Comparison of ENCODE assay signal across 9 cellular contexts in the genomic region with DNA sequence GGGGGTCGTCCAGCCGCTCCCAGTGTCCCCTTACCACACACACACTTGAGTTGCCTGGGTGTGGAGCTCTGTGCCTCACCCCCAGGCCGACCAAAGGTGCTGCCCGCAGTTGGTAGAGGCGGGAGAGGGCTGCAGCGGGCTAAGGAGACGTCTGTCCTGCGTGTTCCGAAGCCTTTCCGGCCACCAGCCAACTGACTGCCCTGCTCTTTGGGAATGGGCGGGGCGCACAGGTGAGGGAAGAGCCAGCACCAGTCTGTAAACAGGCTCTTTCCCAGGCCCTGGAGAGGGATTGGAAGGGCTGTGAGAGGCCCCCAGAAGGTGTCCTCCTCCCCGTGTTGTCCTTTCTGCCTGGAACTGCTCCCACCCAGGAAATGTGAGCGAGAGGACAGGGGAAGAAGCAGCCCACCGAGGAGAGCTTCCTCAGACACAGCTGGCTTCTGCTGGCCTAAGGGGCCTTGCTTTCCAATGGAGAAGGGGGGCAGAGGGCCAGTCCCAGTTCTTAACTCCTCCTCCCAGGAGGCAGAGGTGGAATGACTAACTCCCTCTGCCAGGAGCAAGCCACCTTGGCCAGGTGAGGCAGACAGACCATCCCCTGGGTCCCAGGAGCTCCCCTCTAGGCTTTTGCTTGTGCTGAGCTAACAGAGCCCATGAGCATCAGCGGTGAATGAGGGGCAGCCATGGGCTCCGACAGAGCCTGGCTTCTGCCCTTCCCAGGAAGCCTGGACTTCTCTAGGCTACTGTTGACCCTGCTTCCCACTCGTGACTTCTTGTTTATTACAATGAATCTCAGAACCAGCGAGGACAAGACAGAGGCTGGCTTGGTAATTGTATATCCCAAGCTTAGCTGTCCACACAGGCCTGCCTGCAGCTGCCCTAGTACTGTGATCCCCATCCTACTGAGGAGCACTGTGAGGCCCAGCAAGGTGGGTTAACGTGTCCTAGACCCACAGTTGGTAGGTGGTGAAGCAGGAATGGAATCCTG.
A peak's percentile ranks its signal among the peaks of the same experiment; 100 is the strongest.
DNase-seq lines count a peak whose midpoint lies in the region; ATAC-seq, FAIRE-seq and TF ChIP-seq lines count a peak whose summit lies in the region.
"Had no signal": no experiment of that assay in that cellular context is flagged by ENCODE, and none has a peak within 500 bp of the region (broad histone marks: within the 10 kb centered on the region; RNA-seq: fewer than 3 reads in every experiment).

No MANE protein-coding gene starts in this region.

- no peak for DNase-seq in activated T-cell treated with anti-CD3 and anti-CD28 coated beads, Interleukin-2, amount 50 U/mL, for 72 hours
- DNase-seq in activated T-cell treated with anti-CD3 and anti-CD28 coated beads, Interleukin-2, amount 50 U/mL, for 1 hour: no peak
- DNase-seq in keratinocyte (ENCODE audit: low read depth, low spot score): no peak
- DNase-seq in SKM-1 (lab: John Stamatoyannopoulos, UW; ENCODE audit: unreplicated experiment): no peak
- no peak for DNase-seq in COLO829 (ENCODE audit: low spot score)
- DNase-seq in central memory CD4-positive, alpha-beta T cell: no peak
- DNase-seq: activated CD4-positive, alpha-beta T cell treated with anti-CD3 and anti-CD28 coated beads for 4 hours had no signal

- H4K20me1 ChIP-seq in keratinocyte (ENCODE audit: control insufficient read depth, extremely low read depth, insufficient read depth, low read length): no peaks in the 10 kb centered on the region

- H3K27ac ChIP-seq in angular gyrus (ENCODE audit: low read depth, low read length) (peak overlapping the region; percentile 44), keratinocyte (ENCODE audit: control insufficient read depth, insufficient read depth, low read length) (peak overlapping the region; percentile 49), thymus (ENCODE audit: low read depth) (no peak overlapping the region)

- ATAC-seq in activated T-cell treated with anti-CD3 and anti-CD28 coated beads, Interleukin-2, amount 50 U/mL, for 72 hours (replicated peaks in 1 of 2): no peak

- H3K4me3 Mint-ChIP-seq in activated T-cell treated with anti-CD3 and anti-CD28 coated beads, Interleukin-2, amount 50 U/mL, for 72 hours: peak overlapping the region; percentile 49 to 66

- 73% methylated on average over 20 of the region's 20 CpGs for WGBS in thymus

- H3K36me3 Mint-ChIP-seq in activated T-cell treated with anti-CD3 and anti-CD28 coated beads, Interleukin-2, amount 50 U/mL, for 72 hours (ENCODE audit: insufficient read depth in 2 of 2): no peaks in the 10 kb centered on the region

- no peaks in the 10 kb centered on the region for H3K9me1 ChIP-seq in keratinocyte (ENCODE audit: control insufficient read depth, extremely low read depth, insufficient read depth, low read length)

- H3K9me3 Mint-ChIP-seq in activated T-cell treated with anti-CD3 and anti-CD28 coated beads, Interleukin-2, amount 50 U/mL, for 72 hours: no peaks in the 10 kb centered on the region

- peak overlapping the region; percentile 59 to 70 (median 67) for H3K4me3 ChIP-seq in keratinocyte (ENCODE audit: control insufficient read depth in 2 of 3, extremely low read depth in 1 of 3, insufficient read depth in 2 of 3, low read depth in 1 of 3, low read length in 3 of 3)
- H3K4me3 ChIP-seq in thymus (ENCODE audit: low read length): peak overlapping the region; percentile 51

- FAIRE-seq in keratinocyte (lab: Jason Lieb, UNC): peak; percentile 39

- no peaks in the 10 kb centered on the region for H3K27me3 ChIP-seq in keratinocyte (ENCODE audit: control insufficient read depth, extremely low read depth, insufficient read depth, low read length)
- H3K27me3 ChIP-seq in thymus (ENCODE audit: control insufficient read depth, insufficient read depth): no peaks in the 10 kb centered on the region

- TF ChIP-seq CTCF in keratinocyte (optimal IDR thresholded peaks at IDR 0.05 in 1 of 3, IDR thresholded peaks at IDR 0.05 in 1 of 3, conservative IDR thresholded peaks at IDR 0.05 in 1 of 3; ENCODE audit: extremely low read depth in 1 of 3, insufficient read depth in 2 of 3, low read length in 3 of 3): no peak

- peak overlapping the region; percentile 86 for H3K4me2 ChIP-seq in keratinocyte (ENCODE audit: control insufficient read depth, extremely low read depth, insufficient read depth, low read depth, low read length)

- H2AFZ ChIP-seq in keratinocyte (ENCODE audit: control insufficient read depth, low read length): peak overlapping the region; percentile 65

- peaks cover 43% of the 10 kb centered on the region for H3K27me3 Mint-ChIP-seq in activated T-cell treated with anti-CD3 and anti-CD28 coated beads, Interleukin-2, amount 50 U/mL, for 72 hours (ENCODE audit: low read depth)

- H3K79me2 ChIP-seq in keratinocyte (ENCODE audit: control insufficient read depth, insufficient read depth, low read length): no peaks in the 10 kb centered on the region

- H3K9me3 ChIP-seq in keratinocyte (ENCODE audit: control insufficient read depth, low read depth, low read length) (no peaks in the 10 kb centered on the region), thymus (ENCODE audit: control insufficient read depth) (no peaks in the 10 kb centered on the region)

- H3K9ac ChIP-seq in keratinocyte (ENCODE audit: control insufficient read depth, extremely low read depth, insufficient read depth, low read length): peak overlapping the region; percentile 73

- H3K4me1 ChIP-seq in keratinocyte (ENCODE audit: control insufficient read depth, extremely low read depth, insufficient read depth, low read length) (peaks cover 42% of the 10 kb centered on the region), thymus (ENCODE audit: control insufficient read depth, insufficient read depth, low read length) (no peaks in the 10 kb centered on the region)

- H3K27ac Mint-ChIP-seq in activated T-cell treated with anti-CD3 and anti-CD28 coated beads, Interleukin-2, amount 50 U/mL, for 72 hours: no peak overlapping the region

- dilution Hi-C loops in keratinocyte (cut with MboI; ENCODE audit: extremely low pct_ligation_motif_present, low sequenced_read_pairs): no loop called here

- H3K36me3 ChIP-seq in keratinocyte (ENCODE audit: control insufficient read depth in 2 of 2, extremely low read depth in 1 of 2, insufficient read depth in 2 of 2, low read length in 2 of 2) (no peaks in the 10 kb centered on the region), thymus (ENCODE audit: control insufficient read depth, insufficient read depth) (no peaks in the 10 kb centered on the region)

- H3K4me1 Mint-ChIP-seq in activated T-cell treated with anti-CD3 and anti-CD28 coated beads, Interleukin-2, amount 50 U/mL, for 72 hours (ENCODE audit: low read depth): peaks cover 17% of the 10 kb centered on the region
